ENCODE assay signal across 8 cellular contexts in genomic region chr13:41310963-41311606, GRCh38. TPM values are rescaled to one million over a fixed set of nuclear protein-coding genes. Genes with fewer than 3 reads are reported as not detected.
DNase-seq lines count a peak whose midpoint lies in the region; ATAC-seq and TF ChIP-seq lines count a peak whose summit lies in the region.

Gene NAA16, plus strand, starts transcription at chr13:41311267. Its CDS starts 262 bp downstream, at chr13:41311529.

- H3K4me3 ChIP-seq in osteoblast (ENCODE audit: insufficient read depth, low read length) (peak within 1 kb of the TSS; percentile 94), testis (peak within 1 kb of the TSS; percentile 90 to 99)

- TF ChIP-seq CTCF in GM10266 (IDR thresholded peaks at IDR 0.05; ENCODE audit: control insufficient read depth, insufficient read depth, low read depth, missing control alignments) = no peak
- TF ChIP-seq CTCF in glutamatergic neuron (IDR thresholded peaks at IDR 0.05; ENCODE audit: partially characterized antibody, unreplicated experiment) = no peak
- TF ChIP-seq CTCF in osteoblast (IDR thresholded peaks at IDR 0.05; ENCODE audit: extremely low read depth, low read depth, low read length) = no peak
- peak in 1 of 3 experiments; percentile 4 for TF ChIP-seq CTCF in testis (IDR thresholded peaks at IDR 0.05)

- no peaks in the 10 kb centered on the region for H3K27me3 ChIP-seq in osteoblast (ENCODE audit: insufficient read depth, low read length)
- no peaks in the 10 kb centered on the region for H3K27me3 ChIP-seq in testis

- H3K79me2 ChIP-seq in osteoblast (ENCODE audit: insufficient read depth, low read length) = peaks cover 44% of the 10 kb centered on the region

- DNase-seq in GM10266 (ENCODE audit: extremely low spot score) = peak; percentile 94
- peak; percentile 87 for DNase-seq in NCI-H1092 (lab: John Stamatoyannopoulos, UW)
- DNase-seq in SKM-1 (lab: John Stamatoyannopoulos, UW; ENCODE audit: unreplicated experiment) = peak; percentile 29
- DNase-seq in activated naive CD4-positive, alpha-beta T cell treated with anti-CD3 and anti-CD28 coated beads, Interleukin-2, amount 50 U/mL, for 72 hours (ENCODE audit: low spot score in 2 of 2) = peak; percentile 98 to 99
- peak; percentile 99 for DNase-seq in glutamatergic neuron
- DNase-seq in osteoblast (ENCODE audit: insufficient read length, low spot score, missing footprints) = peak; percentile 97
- peak; percentile 93 for DNase-seq in testis

- H3K27ac Mint-ChIP-seq in activated naive CD4-positive, alpha-beta T cell treated with anti-CD3 and anti-CD28 coated beads, Interleukin-2, amount 50 U/mL, for 72 hours = peak within 1 kb of the TSS; percentile 97
- peak within 1 kb of the TSS; percentile 78 for H3K27ac Mint-ChIP-seq in glutamatergic neuron (ENCODE audit: unreplicated experiment)

- WGBS in testis, 2 donors = 0% methylated on average over 12 to 45 of the region's 53 CpGs

- H3K9me3 Mint-ChIP-seq in activated naive CD4-positive, alpha-beta T cell treated with anti-CD3 and anti-CD28 coated beads, Interleukin-2, amount 50 U/mL, for 72 hours = no peaks in the 10 kb centered on the region
- H3K9me3 Mint-ChIP-seq in glutamatergic neuron (ENCODE audit: unreplicated experiment) = no peaks in the 10 kb centered on the region

- H3K27me3 Mint-ChIP-seq in glutamatergic neuron (ENCODE audit: unreplicated experiment) = peaks cover 5% of the 10 kb centered on the region

- H3K4me2 ChIP-seq in osteoblast (ENCODE audit: insufficient read depth, low read length) = peak within 1 kb of the TSS; percentile 97

- no peaks in the 10 kb centered on the region for H3K36me3 ChIP-seq in osteoblast (ENCODE audit: insufficient read depth, low read length)
- H3K36me3 ChIP-seq in testis (ENCODE audit: low read depth, missing control alignments) = no peaks in the 10 kb centered on the region

- H3K4me3 Mint-ChIP-seq in glutamatergic neuron (ENCODE audit: unreplicated experiment) = peak within 1 kb of the TSS; percentile 96

- H2AFZ ChIP-seq in osteoblast (ENCODE audit: low read length) = peak within 1 kb of the TSS; percentile 93

- intact Hi-C loops in testis (cut with DNase I; ENCODE audit: low total_unique reads) = no loop called here

- H3K9me3 ChIP-seq in osteoblast (ENCODE audit: low read depth, low read length) = no peaks in the 10 kb centered on the region
- no peaks in the 10 kb centered on the region for H3K9me3 ChIP-seq in testis

- peak; percentile 21 for TF ChIP-seq POLR2A in testis (IDR thresholded peaks at IDR 0.05)

- H3K4me1 Mint-ChIP-seq in glutamatergic neuron (ENCODE audit: low read depth, unreplicated experiment) = peaks cover 4% of the 10 kb centered on the region

- H3K4me1 ChIP-seq in osteoblast (ENCODE audit: insufficient read depth, low read length) (peaks cover 14% of the 10 kb centered on the region), testis (peaks cover 19% of the 10 kb centered on the region)

- H4K20me1 ChIP-seq in osteoblast (ENCODE audit: insufficient read depth, low read length) = peaks cover 22% of the 10 kb centered on the region

- peak; percentile 70 for ATAC-seq in HG02588 (IDR thresholded peaks at IDR 0.05; ENCODE audit: unreplicated experiment)
- ATAC-seq in activated naive CD4-positive, alpha-beta T cell treated with anti-CD3 and anti-CD28 coated beads, Interleukin-2, amount 50 U/mL, for 72 hours = peak; percentile 90 to 95

- H3K36me3 Mint-ChIP-seq in activated naive CD4-positive, alpha-beta T cell treated with anti-CD3 and anti-CD28 coated beads, Interleukin-2, amount 50 U/mL, for 72 hours = peaks cover 6% of the 10 kb centered on the region in 2 donors
- H3K36me3 Mint-ChIP-seq in glutamatergic neuron (ENCODE audit: unreplicated experiment) = no peaks in the 10 kb centered on the region

- H3K27ac ChIP-seq in osteoblast (ENCODE audit: low read depth, low read length) (peak within 1 kb of the TSS; percentile 90), testis (peak within 1 kb of the TSS; percentile 97 to 98)

RNA-seq across cellular contexts. Expression of gene NAA16, which starts in this region (rescaled TPM):
- 10 to 100 TPM; 31.6 to 41.2 TPM for total RNA-seq in activated naive CD4-positive, alpha-beta T cell treated with anti-CD3 and anti-CD28 coated beads, Interleukin-2, amount 50 U/mL, for 72 hours
- total RNA-seq in glutamatergic neuron (ENCODE audit: unreplicated experiment) (22.3 TPM), osteoblast (8.3 and 10.6 TPM in 2 replicates), testis (10 to 100 TPM; 33.1 to 38.0 TPM)
- polyA plus RNA-seq in testis (ENCODE audit: insufficient read depth, low read depth, low replicate concordance) = 18.5 TPM

Comparison
In these comparisons a context has a peak if more than half of its experiments do, and no peak if none do; other contexts are left out.
1. Peak in every context shown above with its lines: DNase-seq, ATAC-seq, H3K4me3 ChIP-seq and H3K27ac ChIP-seq.
2. DNase-seq: peak in every context shown above with its lines; median percentile 99 in glutamatergic neuron; 98 in activated naive CD4-positive, alpha-beta T cell treated with anti-CD3 and anti-CD28 coated beads, Interleukin-2, amount 50 U/mL, for 72 hours; 97 in osteoblast; 94 in GM10266; 93 in testis; 87 in NCI-H1092; 29 in SKM-1.